In genomic region chr17:33328129-33328528, GRCh38 we compare ENCODE assay signal across 17 cellular contexts. TPM values are rescaled to one million over a fixed set of nuclear protein-coding genes. Genes with fewer than 3 reads are reported as not detected.
DNase-seq lines count a peak whose midpoint lies in the region; ATAC-seq and TF ChIP-seq lines count a peak whose summit lies in the region.
"Had no signal": no experiment of that assay in that cellular context is flagged by ENCODE, and none has a peak within 500 bp of the region (broad histone marks: within the 10 kb centered on the region; RNA-seq: fewer than 3 reads in every experiment).

No MANE protein-coding gene starts in this region.

- H3K4me1 Mint-ChIP-seq in endodermal cell = no peaks in the 10 kb centered on the region
- H3K4me1 Mint-ChIP-seq: activated T-helper 17 cell treated with anti-CD3 and anti-CD28 coated beads, Interleukin-2, amount 50 U/mL, for 72 hours; CD14-positive monocyte; naive thymus-derived CD8-positive, alpha-beta T cell had no signal

- H3K4me2 ChIP-seq in Karpas-422 (ENCODE audit: low read depth, low read length, poor library complexity, severe bottlenecking) = no peak overlapping the region
- no peak overlapping the region for H3K4me2 ChIP-seq in osteoblast (ENCODE audit: insufficient read depth, low read length)

- H3K9me2 ChIP-seq in Karpas-422 (replicated peaks; ENCODE audit: insufficient read depth, low read length) = no peaks in the 10 kb centered on the region

- H2AFZ ChIP-seq in Karpas-422 (ENCODE audit: low read length) = no peak overlapping the region
- H2AFZ ChIP-seq in osteoblast (ENCODE audit: low read length) = no peak overlapping the region

- H3K27ac Mint-ChIP-seq in endodermal cell = no peak overlapping the region
- H3K27ac Mint-ChIP-seq: activated T-helper 17 cell treated with anti-CD3 and anti-CD28 coated beads, Interleukin-2, amount 50 U/mL, for 72 hours; CD14-positive monocyte; naive thymus-derived CD8-positive, alpha-beta T cell had no signal

- no peaks in the 10 kb centered on the region for H3K4me1 ChIP-seq in Karpas-422 (ENCODE audit: low read length)
- no peaks in the 10 kb centered on the region for H3K4me1 ChIP-seq in endodermal cell (ENCODE audit: control insufficient read depth, insufficient read depth, low read length)
- H3K4me1 ChIP-seq in osteoblast (ENCODE audit: insufficient read depth, low read length) = no peaks in the 10 kb centered on the region
- H3K4me1 ChIP-seq: stomach had no signal

- H3K4me3 ChIP-seq in Karpas-422 (ENCODE audit: low read length) (no peak overlapping the region), endodermal cell (ENCODE audit: low read length) (no peak overlapping the region), osteoblast (ENCODE audit: insufficient read depth, low read length) (no peak overlapping the region)
- H3K4me3 ChIP-seq: stomach had no signal

- H3K9me3 ChIP-seq in Karpas-422 (ENCODE audit: low read length) (no peaks in the 10 kb centered on the region), endodermal cell (ENCODE audit: control insufficient read depth, low read length) (no peaks in the 10 kb centered on the region), osteoblast (ENCODE audit: low read depth, low read length) (no peaks in the 10 kb centered on the region)
- H3K9me3 ChIP-seq: stomach had no signal

- H3K9ac ChIP-seq in Karpas-422 (ENCODE audit: low read length) (no peak overlapping the region), endodermal cell (ENCODE audit: extremely low read depth, low read length, poor library complexity, severe bottlenecking) (no peak overlapping the region)

- H3K27ac ChIP-seq in Karpas-422 (ENCODE audit: low read length) = no peak overlapping the region
- H3K27ac ChIP-seq in endodermal cell (ENCODE audit: low read depth, low read length) = no peak overlapping the region
- H3K27ac ChIP-seq in osteoblast (ENCODE audit: low read depth, low read length) = no peak overlapping the region
- H3K27ac ChIP-seq: stomach had no signal

- peak; percentile 4 for DNase-seq in EH (ENCODE audit: low read depth)
- peak; percentile 65 for DNase-seq in Karpas-422
- DNase-seq in endodermal cell = peak; percentile 90
- DNase-seq in myocyte (ENCODE audit: low read depth) = peak; percentile 34
- no peak for DNase-seq in NCI-H2196 (lab: John Stamatoyannopoulos, UW; ENCODE audit: unreplicated experiment)
- no peak for DNase-seq in osteoblast (ENCODE audit: insufficient read length, low spot score, missing footprints)
- DNase-seq: naive thymus-derived CD8-positive, alpha-beta T cell; NCI-H1105; NCI-H446; stomach; T-helper 1 cell had no signal

- TF ChIP-seq CTCF in endodermal cell (conservative IDR thresholded peaks at IDR 0.05) (no peak), osteoblast (IDR thresholded peaks at IDR 0.05; ENCODE audit: extremely low read depth, low read depth, low read length) (no peak)

- ATAC-seq in HG02852 (IDR thresholded peaks at IDR 0.05; ENCODE audit: unreplicated experiment) = no peak
- ATAC-seq: activated T-helper 17 cell treated with anti-CD3 and anti-CD28 coated beads, Interleukin-2, amount 50 U/mL, for 72 hours; naive thymus-derived CD8-positive, alpha-beta T cell had no signal

- H3K36me3 Mint-ChIP-seq in endodermal cell (ENCODE audit: low read depth) = no peaks in the 10 kb centered on the region
- H3K36me3 Mint-ChIP-seq: CD14-positive monocyte; naive thymus-derived CD8-positive, alpha-beta T cell had no signal

- peaks cover 49% of the 10 kb centered on the region for H3K27me3 Mint-ChIP-seq in endodermal cell (ENCODE audit: insufficient read depth)

- 27 to 60% methylated on average over 3 to 4 of the region's 4 CpGs for WGBS in endodermal cell (ENCODE audit: insufficient coverage in 1 of 2, insufficient read length in 1 of 2), 2 experiments

- H3K79me2 ChIP-seq in Karpas-422 (ENCODE audit: low read length) (no peaks in the 10 kb centered on the region), osteoblast (ENCODE audit: insufficient read depth, low read length) (no peaks in the 10 kb centered on the region)

- H3K27me3 ChIP-seq in Karpas-422 (ENCODE audit: low read length) (no peaks in the 10 kb centered on the region), endodermal cell (ENCODE audit: control insufficient read depth, insufficient read depth, low read length, poor library complexity, severe bottlenecking) (peaks cover 38% of the 10 kb centered on the region), osteoblast (ENCODE audit: insufficient read depth, low read length) (no peaks in the 10 kb centered on the region)

- H3K36me3 ChIP-seq in Karpas-422 (ENCODE audit: insufficient read depth, low read length) (no peaks in the 10 kb centered on the region), endodermal cell (ENCODE audit: control insufficient read depth, insufficient read depth, low read length) (no peaks in the 10 kb centered on the region), osteoblast (ENCODE audit: insufficient read depth, low read length) (no peaks in the 10 kb centered on the region)
- H3K36me3 ChIP-seq: stomach had no signal

- H3K4me3 Mint-ChIP-seq in endodermal cell = no peak overlapping the region
- H3K4me3 Mint-ChIP-seq: activated T-helper 17 cell treated with anti-CD3 and anti-CD28 coated beads, Interleukin-2, amount 50 U/mL, for 72 hours; CD14-positive monocyte; naive thymus-derived CD8-positive, alpha-beta T cell had no signal

- H3K9me3 Mint-ChIP-seq in endodermal cell = no peaks in the 10 kb centered on the region

- H4K20me1 ChIP-seq in Karpas-422 (ENCODE audit: insufficient read depth, low read depth, low read length) (no peaks in the 10 kb centered on the region), osteoblast (ENCODE audit: insufficient read depth, low read length) (no peaks in the 10 kb centered on the region)

RNA-seq across cellular contexts. Expression of gene ASIC2, which starts 35.0 kb away (rescaled TPM):
- total RNA-seq in Karpas-422 (2014; rRNA removed; shearing (Covaris generic); ENCODE audit: low replicate concordance) = not detected in 2 replicates
- total RNA-seq in endodermal cell (1 to 10 TPM; 3.0 to 3.3 TPM), myocyte (0.13 and 2.0 TPM in 2 replicates), osteoblast (not detected in 2 replicates)
- polyA plus RNA-seq in endodermal cell (2013, experiment 1 of 2) = 0.89 TPM
- polyA plus RNA-seq in endodermal cell (2013, experiment 2 of 2) = 1.3 TPM
- 0.04 TPM for polyA plus RNA-seq in myocyte (2012)
- total RNA-seq: activated T-helper 17 cell treated with anti-CD3 and anti-CD28 coated beads, Interleukin-2, amount 50 U/mL, for 72 hours; naive thymus-derived CD8-positive, alpha-beta T cell; OCI-LY7; skeletal muscle tissue had no signal
- polyA plus RNA-seq: CD14-positive monocyte; keratinocyte; naive thymus-derived CD8-positive, alpha-beta T cell had no signal

Comparison
In these comparisons a context has a peak if more than half of its experiments do, and no peak if none do; other contexts are left out.
1. DNase-seq: peak in EH (single experiment), Karpas-422 (single experiment), endodermal cell (single experiment) and myocyte (single experiment); none in NCI-H2196 (single experiment) and osteoblast (single experiment).